ENCODE assay signal across 8 cellular contexts in the genomic region with DNA sequence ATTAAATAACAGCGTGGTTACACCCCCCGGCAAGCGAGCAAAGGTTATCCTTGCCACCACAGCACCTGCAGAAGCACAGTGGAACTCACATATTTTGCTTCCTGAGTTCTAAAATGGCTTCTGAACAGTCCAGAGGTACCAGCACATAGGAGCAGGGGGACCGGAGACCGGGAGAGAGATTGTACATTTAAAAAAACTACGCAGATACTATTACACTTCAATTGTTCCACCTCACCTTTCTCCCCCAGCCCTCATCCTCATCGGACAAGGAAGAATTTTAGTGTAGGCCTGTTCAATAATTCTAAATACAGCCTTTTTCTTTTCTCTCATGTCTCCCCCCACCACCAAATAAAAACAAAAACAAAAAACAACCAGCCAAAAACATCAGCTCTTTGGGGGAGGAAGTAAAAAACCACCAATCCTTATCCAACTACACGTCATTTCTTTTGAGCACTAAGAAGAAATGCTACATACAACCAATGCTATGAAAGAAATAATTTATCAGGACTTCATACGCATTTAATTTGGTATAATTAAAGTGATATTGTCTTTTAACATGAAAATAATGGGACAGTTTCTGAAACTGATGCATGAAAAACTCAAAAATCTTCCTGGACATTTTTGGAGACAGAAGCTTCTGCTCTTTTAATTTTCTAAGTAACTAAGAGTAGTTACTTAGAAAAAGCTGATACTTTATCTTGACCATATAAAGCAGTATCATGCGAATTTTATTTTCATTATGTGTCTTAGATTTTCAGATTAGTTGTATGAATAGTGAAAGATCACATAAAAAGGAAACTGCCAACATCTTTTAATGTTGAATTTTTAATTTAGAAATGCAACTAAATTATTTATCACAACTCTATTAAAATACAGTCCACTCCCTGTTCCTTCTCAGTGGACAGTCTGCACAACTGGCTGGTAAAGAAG. TPM values are rescaled to one million over a fixed set of nuclear protein-coding genes. Genes with fewer than 3 reads are reported as not detected.
DNase-seq lines count a peak whose midpoint lies in the region; ATAC-seq, FAIRE-seq and TF ChIP-seq lines count a peak whose summit lies in the region.

No MANE protein-coding gene starts in this region.

- H3K9me3 ChIP-seq in thymus (ENCODE audit: control insufficient read depth) = no peaks in the 10 kb centered on the region

- H3K27ac ChIP-seq in layer of hippocampus (ENCODE audit: low read depth, low read length) = peak overlapping the region; percentile 5
- H3K27ac ChIP-seq in thymus (ENCODE audit: low read depth) = peak overlapping the region; percentile 88

- peak overlapping the region; percentile 69 for H3K4me3 ChIP-seq in astrocyte of the cerebellum (ENCODE audit: low read depth, low read length)
- peak overlapping the region; percentile 80 for H3K4me3 ChIP-seq in thymus (ENCODE audit: low read length)

- H3K27me3 ChIP-seq in layer of hippocampus (ENCODE audit: control insufficient read depth, insufficient read depth, low read length) = peaks cover 2% of the 10 kb centered on the region
- no peaks in the 10 kb centered on the region for H3K27me3 ChIP-seq in thymus (ENCODE audit: control insufficient read depth, insufficient read depth)

- H3K27ac Mint-ChIP-seq in activated naive CD4-positive, alpha-beta T cell treated with anti-CD3 and anti-CD28 coated beads, Interleukin-2, amount 50 U/mL, for 24 hours = peak overlapping the region; percentile 57

- no peaks in the 10 kb centered on the region for H3K36me3 ChIP-seq in thymus (ENCODE audit: control insufficient read depth, insufficient read depth)

- peak overlapping the region; percentile 83 for H3K4me3 Mint-ChIP-seq in activated naive CD4-positive, alpha-beta T cell treated with anti-CD3 and anti-CD28 coated beads, Interleukin-2, amount 50 U/mL, for 24 hours

- peaks cover 4% of the 10 kb centered on the region for H3K4me1 ChIP-seq in thymus (ENCODE audit: control insufficient read depth, insufficient read depth, low read length)

- H3K36me3 Mint-ChIP-seq in activated naive CD4-positive, alpha-beta T cell treated with anti-CD3 and anti-CD28 coated beads, Interleukin-2, amount 50 U/mL, for 24 hours = no peaks in the 10 kb centered on the region

- H3K4me1 Mint-ChIP-seq in activated naive CD4-positive, alpha-beta T cell treated with anti-CD3 and anti-CD28 coated beads, Interleukin-2, amount 50 U/mL, for 24 hours = peaks cover 18% of the 10 kb centered on the region

- in situ Hi-C loops in astrocyte of the cerebellum (cut with HindIII; ENCODE audit: low sequenced_read_pairs) = no loop called here

- no peak for TF ChIP-seq CTCF in astrocyte of the cerebellum (IDR thresholded peaks at IDR 0.05; ENCODE audit: low read depth, low read length, missing control alignments)
- TF ChIP-seq CTCF in D721Med (IDR thresholded peaks at IDR 0.05; ENCODE audit: insufficient read depth, missing control alignments) = no peak

- 15% methylated on average over 10 of the region's 10 CpGs for WGBS in thymus

- H3K9me3 Mint-ChIP-seq in activated naive CD4-positive, alpha-beta T cell treated with anti-CD3 and anti-CD28 coated beads, Interleukin-2, amount 50 U/mL, for 24 hours = no peaks in the 10 kb centered on the region

- peaks cover 33% of the 10 kb centered on the region for H3K27me3 Mint-ChIP-seq in activated naive CD4-positive, alpha-beta T cell treated with anti-CD3 and anti-CD28 coated beads, Interleukin-2, amount 50 U/mL, for 24 hours

- FAIRE-seq in D721Med (lab: Jason Lieb, UNC) = no peak

- no peak for DNase-seq in activated naive CD4-positive, alpha-beta T cell treated with Interleukin-2 at 50 U/mL for 16 hours
- DNase-seq in NCI-H446 treated with DMSO at 0.1 percent for 48 hours (lab: John Stamatoyannopoulos, UW) (peak; percentile 69), astrocyte of the cerebellum (ENCODE audit: low read depth) (no peak), D721Med (ENCODE audit: insufficient read length, low spot score) (no peak)

- no peak for ATAC-seq in activated CD4-positive, CD25-positive, alpha-beta regulatory T cell treated with anti-CD3 and anti-CD28 coated beads, Interleukin-2, amount 50 U/mL, for 24 hours

RNA-seq across cellular contexts. Expression of gene CDKN2C, which starts 9.1 kb away (rescaled TPM):
- polyA plus RNA-seq in thymus = 24.2 TPM

RNA-seq across cellular contexts. Expression of gene FAF1, which starts 19.1 kb away (rescaled TPM):
- polyA plus RNA-seq in thymus = 39.1 TPM
